ENCODE assay signal across 9 cellular contexts in the genomic region with DNA sequence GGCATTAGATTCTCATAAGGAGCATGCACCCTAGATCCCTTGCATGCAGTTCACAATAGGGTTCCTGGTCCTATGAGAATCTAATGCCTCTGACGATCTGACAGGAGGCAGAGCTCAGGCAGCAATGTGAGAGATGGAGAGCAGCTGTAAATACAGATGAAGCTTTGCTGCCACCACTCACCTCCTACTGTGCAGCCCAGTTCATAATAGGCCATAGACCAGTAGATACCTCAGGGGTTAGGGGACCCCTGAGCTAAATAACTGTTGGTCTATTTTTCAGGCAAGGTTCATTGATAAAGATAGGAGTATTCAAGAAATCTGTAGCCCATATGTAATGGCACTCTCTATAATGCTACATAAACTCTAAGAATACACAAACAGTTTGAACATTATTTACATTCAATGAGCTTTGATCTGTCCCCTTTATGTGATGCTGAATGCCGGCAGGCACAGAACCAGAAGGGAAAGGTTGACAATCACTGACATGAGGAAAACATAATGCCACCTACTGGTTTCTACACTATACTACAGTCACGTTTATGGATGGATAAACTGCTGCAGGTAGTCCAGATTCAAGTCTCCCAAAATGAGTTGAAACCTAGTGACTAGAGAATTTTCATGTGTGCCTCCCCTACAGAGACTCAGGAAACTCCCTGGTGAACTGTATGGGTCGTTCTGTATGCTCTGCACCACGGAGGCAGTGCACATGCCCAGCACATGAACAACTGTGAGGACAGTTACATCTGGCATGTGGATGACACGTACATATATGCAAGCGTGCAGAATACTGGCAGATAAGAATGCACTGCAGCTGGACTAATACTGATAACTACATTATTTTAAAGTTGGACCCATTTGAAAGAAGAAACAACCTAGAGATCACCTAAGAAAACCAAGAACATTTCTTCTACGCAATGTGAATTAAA.
DNase-seq lines count a peak whose midpoint lies in the region; ATAC-seq and TF ChIP-seq lines count a peak whose summit lies in the region.
"Had no signal": no experiment of that assay in that cellular context is flagged by ENCODE, and none has a peak within 500 bp of the region (broad histone marks: within the 10 kb centered on the region; RNA-seq: fewer than 3 reads in every experiment).

No MANE protein-coding gene starts in this region.

- no TSS peak for BruUV-seq in mammary epithelial cell (replicated peaks; lab: Mats Ljungman, UMichigan)

- no peak overlapping the region for H2AFZ ChIP-seq in mammary epithelial cell (ENCODE audit: low read depth, low read length)

- H3K36me3 ChIP-seq in mammary epithelial cell (ENCODE audit: insufficient read depth, low read length) (peaks cover 18% of the 10 kb centered on the region), right lobe of liver (peaks cover 0 to 8% (median 6%) of the 10 kb centered on the region in 4 donors)

- DNase-seq in COR-L47 (lab: John Stamatoyannopoulos, UW) (peak; percentile 44), NCI-H510A treated with DMSO at 0.1 percent for 48 hours (lab: John Stamatoyannopoulos, UW) (peak; percentile 95), mammary epithelial cell (no peak), right lobe of liver (no peak), MV-4-11 (lab: John Stamatoyannopoulos, UW) (no peak), putamen (ENCODE audit: low spot score) (no peak)

- H4K20me1 ChIP-seq in mammary epithelial cell (ENCODE audit: insufficient read depth, low read length): no peaks in the 10 kb centered on the region

- H3K4me1 ChIP-seq in mammary epithelial cell (ENCODE audit: insufficient read depth, low read length) (no peaks in the 10 kb centered on the region), right lobe of liver (peaks cover 0 to 20% (median 3%) of the 10 kb centered on the region in 4 donors)

- ATAC-seq in GM19023 (IDR thresholded peaks at IDR 0.05; ENCODE audit: unreplicated experiment): peak; percentile 80
- ATAC-seq in HG03159 (IDR thresholded peaks at IDR 0.05; ENCODE audit: unreplicated experiment): peak; percentile 78
- ATAC-seq in right lobe of liver: peak; percentile 80 to 89 (median 88)

- no peaks in the 10 kb centered on the region for H3K79me2 ChIP-seq in mammary epithelial cell (ENCODE audit: insufficient read depth, low read length)

- intact Hi-C loops in mammary epithelial cell (cut with micrococcal nuclease) (loop anchor here (1.0 to 10.0 kb wide), 4 partner anchors 106 to 256 kb away; no protein-coding TSS in a partner anchor), right lobe of liver (cut with DNase I) (loop anchor here in 1 of 2 donors (10.0 kb wide), 1 partner anchor 206 kb away; no protein-coding TSS in a partner anchor)

- no peak for TF ChIP-seq POLR2A in right lobe of liver (IDR thresholded peaks at IDR 0.05)

- H3K27me3 ChIP-seq in mammary epithelial cell (ENCODE audit: insufficient read depth, low read length) (no peaks in the 10 kb centered on the region), right lobe of liver (no peaks in the 10 kb centered on the region)

- dilution Hi-C loops in mammary epithelial cell (cut with HindIII; ENCODE audit: low sequenced_read_pairs): no loop called here

- H3K9me3 ChIP-seq in mammary epithelial cell (replicated peaks; ENCODE audit: insufficient read depth, low read length): no peaks in the 10 kb centered on the region
- no peaks in the 10 kb centered on the region for H3K9me3 ChIP-seq in right lobe of liver

- no peak overlapping the region for H3K9ac ChIP-seq in mammary epithelial cell (ENCODE audit: insufficient read depth, low read length)

- H3K27ac ChIP-seq in mammary epithelial cell (ENCODE audit: insufficient read depth, low read depth, low read length): no peak overlapping the region
- H3K27ac ChIP-seq in right lobe of liver: peak overlapping the region in 1 of 3 donors; percentile 36
- H3K27ac ChIP-seq: SK-N-MC had no signal

- no peak overlapping the region for H3K4me2 ChIP-seq in mammary epithelial cell (ENCODE audit: insufficient read depth, low read depth, low read length)

- in situ Hi-C loops in mammary epithelial cell (cut with MboI; ENCODE audit: low sequenced_read_pairs in 2 of 2): loop anchor here (10.0 to 25.0 kb wide), 2 partner anchors 206 to 583 kb away; no protein-coding TSS in a partner anchor

- CTCF ChIA-PET in mammary epithelial cell (lab: Charles Lee; ENCODE audit: low non-redundant PET): interaction anchor here (0.6 to 0.7 kb wide), 3 partner anchors 29 to 293 kb away, joined by 3 to 8 read pairs (median 3); no protein-coding TSS in a partner anchor

- H3K4me3 ChIP-seq in mammary epithelial cell (replicated peaks in 1 of 3; ENCODE audit: insufficient read depth in 1 of 3, low read depth in 2 of 3, low read length in 3 of 3) (no peak overlapping the region), right lobe of liver (no peak overlapping the region)
- H3K4me3 ChIP-seq: SK-N-MC had no signal

- TF ChIP-seq CTCF in mammary epithelial cell (conservative IDR thresholded peaks at IDR 0.05 in 1 of 2, IDR thresholded peaks at IDR 0.05 in 1 of 2; ENCODE audit: extremely low read depth in 1 of 2, insufficient read depth in 1 of 2, low read depth in 1 of 2, low read length in 2 of 2): peak; percentile 60 to 68
- peak; percentile 55 to 65 (median 57) for TF ChIP-seq CTCF in right lobe of liver (IDR thresholded peaks at IDR 0.05)

- 67% methylated on average over 8 of the region's 8 CpGs for WGBS in mammary epithelial cell (ENCODE audit: low coverage, missing lambda C conversion rate)
- 42% methylated on average over 7 of the region's 8 CpGs for WGBS in right lobe of liver (ENCODE audit: insufficient coverage, low coverage, low lambda C conversion rate, missing lambda C conversion rate)

Comparison
In these comparisons a context has a peak if more than half of its experiments do, and no peak if none do; other contexts are left out.
1. DNase-seq: peak in COR-L47 (single experiment) and NCI-H510A treated with DMSO at 0.1 percent for 48 hours (single experiment); none in mammary epithelial cell (single experiment), right lobe of liver (0 of 3), MV-4-11 (single experiment) and putamen (single experiment).
2. Peak in every context shown above with its lines, with median percentiles within 50 percentile points of each other: ATAC-seq.